10 cellular contexts compared by ENCODE assay signal in the genomic region with DNA sequence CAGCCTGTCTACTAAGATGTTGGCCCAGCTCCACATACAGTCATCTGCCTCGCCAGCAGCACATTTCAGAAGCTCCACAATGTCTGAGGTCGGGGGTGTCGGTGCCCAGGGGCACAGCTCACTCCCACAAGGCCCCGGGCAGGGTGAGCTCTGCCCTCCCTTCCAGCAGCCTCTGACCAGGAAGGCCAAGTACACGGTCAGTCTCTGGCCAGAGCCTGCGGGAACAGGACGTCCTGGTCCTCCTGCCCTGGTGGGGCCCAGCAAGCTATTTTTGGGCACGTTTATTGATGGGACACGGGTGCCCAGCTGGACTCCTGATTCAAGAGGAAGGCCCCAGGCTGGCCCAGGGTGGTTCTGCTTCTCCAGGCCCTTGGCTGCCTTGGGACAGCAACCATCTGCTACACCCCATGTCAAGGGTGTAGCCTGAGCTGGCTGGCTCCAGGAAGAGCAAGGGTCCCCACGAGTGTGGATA.
DNase-seq lines count a peak whose midpoint lies in the region; ATAC-seq, FAIRE-seq and TF ChIP-seq lines count a peak whose summit lies in the region.
"Had no signal": no experiment of that assay in that cellular context is flagged by ENCODE, and none has a peak within 500 bp of the region (broad histone marks: within the 10 kb centered on the region; RNA-seq: fewer than 3 reads in every experiment).

No MANE protein-coding gene starts in this region.

- no peaks in the 10 kb centered on the region for H3K79me2 ChIP-seq in HepG2 (ENCODE audit: insufficient read depth, low read length)

- H3K36me3 ChIP-seq in HepG2 (replicated peaks in 1 of 2; ENCODE audit: control insufficient read depth in 1 of 2, insufficient read depth in 2 of 2, low read length in 2 of 2), result no peaks in the 10 kb centered on the region

- no peak for FAIRE-seq in HepG2 (lab: Jason Lieb, UNC)
- FAIRE-seq: bronchial epithelial cell had no signal

- no peak overlapping the region for H2AFZ ChIP-seq in HepG2 (ENCODE audit: low read length)

- no peak for TF ChIP-seq RAD21 in HepG2 (CRISPR knock-in tag; IDR thresholded peaks at IDR 0.05)

- CTCF ChIA-PET in HepG2 (lab: Yijun Ruan, JAX; ENCODE audit: low intra/inter-chr PET ratio, low total read pairs), result no interaction called here

- TF ChIP-seq CTCF in HFFc6 (IDR thresholded peaks at IDR 0.05), result no peak
- TF ChIP-seq CTCF in HepG2 (CRISPR knock-in tag; IDR thresholded peaks at IDR 0.05), result no peak
- TF ChIP-seq CTCF in type B pancreatic cell (conservative IDR thresholded peaks at IDR 0.05), result no peak

- no peak for TF ChIP-seq EP300 in HepG2 (IDR thresholded peaks at IDR 0.05; ENCODE audit: low read depth in 2 of 2, low read length in 2 of 2)
- TF ChIP-seq EP300 in HepG2 (CRISPR knock-in tag; IDR thresholded peaks at IDR 0.05; ENCODE audit: borderline replicate concordance), result no peak

- intact Hi-C loops in HepG2 (cut with micrococcal nuclease; ENCODE audit: unreplicated experiment), result loop anchor here (5.0 kb wide), 1 partner anchor 203 kb away; the partner anchor contains the start of gene CEBPB

- no peaks in the 10 kb centered on the region for H3K9me3 ChIP-seq in HepG2 (ENCODE audit: low read length)

- H3K4me3 Mint-ChIP-seq in HFFc6, result no peak overlapping the region
- H3K4me3 Mint-ChIP-seq in stimulated activated memory B cell treated with anti-CD40 and anti-IgM and Interleukin-4, amounts not matched to agents 10 μg/mL and 1 μg/mL and 100 μg/mL, for 72 hours, result no peak overlapping the region
- H3K4me3 Mint-ChIP-seq in type B pancreatic cell, result no peak overlapping the region
- H3K4me3 Mint-ChIP-seq: H9 had no signal

- H3K27me3 Mint-ChIP-seq in HFFc6 (ENCODE audit: insufficient read depth), result no peaks in the 10 kb centered on the region; the same call in 1 of the 2 replicates
- H3K27me3 Mint-ChIP-seq in stimulated activated memory B cell treated with anti-CD40 and anti-IgM and Interleukin-4, amounts not matched to agents 10 μg/mL and 1 μg/mL and 100 μg/mL, for 72 hours, result peaks cover 17% of the 10 kb centered on the region
- H3K27me3 Mint-ChIP-seq in type B pancreatic cell, result no peaks in the 10 kb centered on the region

- H3K4me1 ChIP-seq in HepG2 (ENCODE audit: insufficient read depth, low read length), result peaks cover 95% of the 10 kb centered on the region

- peak overlapping the region; percentile 23 for H3K27ac ChIP-seq in HepG2 (ENCODE audit: extremely low read length, insufficient read depth, low read length)

- no peak overlapping the region for H3K4me3 ChIP-seq in HepG2 (replicated peaks in 1 of 3; ENCODE audit: insufficient read depth in 1 of 3, low read depth in 2 of 3, low read length in 3 of 3)

- no peak overlapping the region for H3K4me2 ChIP-seq in HepG2 (ENCODE audit: low read depth, low read length)

- H3K27ac Mint-ChIP-seq in HFFc6 (no peak overlapping the region), type B pancreatic cell (no peak overlapping the region)
- peak overlapping the region; percentile 28 for H3K27ac Mint-ChIP-seq in stimulated activated memory B cell treated with anti-CD40 and anti-IgM and Interleukin-4, amounts not matched to agents 10 μg/mL and 1 μg/mL and 100 μg/mL, for 72 hours
- H3K27ac Mint-ChIP-seq: H9 had no signal

- H4K20me1 ChIP-seq in HepG2 (ENCODE audit: insufficient read depth, low read length), result no peaks in the 10 kb centered on the region

- H3K4me1 Mint-ChIP-seq in HFFc6 (ENCODE audit: low read depth), result peaks cover 31% of the 10 kb centered on the region
- H3K4me1 Mint-ChIP-seq in stimulated activated memory B cell treated with anti-CD40 and anti-IgM and Interleukin-4, amounts not matched to agents 10 μg/mL and 1 μg/mL and 100 μg/mL, for 72 hours, result peaks cover 22% of the 10 kb centered on the region
- peaks cover 16% of the 10 kb centered on the region for H3K4me1 Mint-ChIP-seq in type B pancreatic cell (ENCODE audit: unreplicated experiment)

- TF ChIP-seq POLR2A in HepG2 (IDR thresholded peaks at IDR 0.05; ENCODE audit: insufficient read depth in 1 of 2, low read depth in 2 of 2, low read length in 2 of 2), result no peak

- in situ Hi-C loops in HepG2 (cut with HindIII; ENCODE audit: extremely low pct_ligation_motif_present, low pct_unique_long_range_greater_than_20kb), result no loop called here

- DNase-seq in HFFc6, result peak; percentile 42
- DNase-seq in cortex of kidney (lab: John Stamatoyannopoulos, UW), result peak; percentile 50
- no peak for DNase-seq in HepG2 (ENCODE audit: low spot score)
- no peak for DNase-seq in NCI-H526 (lab: John Stamatoyannopoulos, UW)
- no peak for DNase-seq in UCSD-AML1 (lab: John Stamatoyannopoulos, UW; ENCODE audit: unreplicated experiment)
- DNase-seq in type B pancreatic cell (ENCODE audit: extremely low spot score, unreplicated experiment), result no peak
- DNase-seq: H9 had no signal

- POLR2A ChIA-PET in HepG2 (lab: Yijun Ruan, JAX), result interaction anchor here (0.6 to 1.2 kb wide), 4 partner anchors 9 to 1392 kb away, joined by 3 to 4 read pairs (median 3); no protein-coding TSS in a partner anchor

- no TSS peak for BruUV-seq in HepG2 (replicated peaks; lab: Mats Ljungman, UMichigan)

- no peaks in the 10 kb centered on the region for H3K27me3 ChIP-seq in HepG2 (ENCODE audit: control insufficient read depth in 1 of 2, insufficient read depth in 2 of 2, low read length in 2 of 2)

- no peaks in the 10 kb centered on the region for H3K36me3 Mint-ChIP-seq in HFFc6 (ENCODE audit: low read depth)
- no peaks in the 10 kb centered on the region for H3K36me3 Mint-ChIP-seq in stimulated activated memory B cell treated with anti-CD40 and anti-IgM and Interleukin-4, amounts not matched to agents 10 μg/mL and 1 μg/mL and 100 μg/mL, for 72 hours
- H3K36me3 Mint-ChIP-seq in type B pancreatic cell, result no peaks in the 10 kb centered on the region

- H3K9me3 Mint-ChIP-seq in HFFc6 (no peaks in the 10 kb centered on the region), type B pancreatic cell (no peaks in the 10 kb centered on the region)
- H3K9me3 Mint-ChIP-seq in stimulated activated memory B cell treated with anti-CD40 and anti-IgM and Interleukin-4, amounts not matched to agents 10 μg/mL and 1 μg/mL and 100 μg/mL, for 72 hours, result no peaks in the 10 kb centered on the region
- H3K9me3 Mint-ChIP-seq: H9 had no signal

- WGBS in HepG2 (ENCODE audit: low lambda C conversion rate), result 79% methylated on average over 7 of the region's 10 CpGs

- H3K9ac ChIP-seq in HepG2 (ENCODE audit: insufficient read depth, low read depth, low read length), result no peak overlapping the region

- ATAC-seq in HepG2 (no peak), GM21367 (IDR thresholded peaks at IDR 0.05; ENCODE audit: unreplicated experiment) (no peak)
- no peak for ATAC-seq in stimulated activated memory B cell treated with anti-CD40 and anti-IgM and Interleukin-4, amounts not matched to agents 10 μg/mL and 1 μg/mL and 100 μg/mL, for 72 hours

TF ChIP-seq in HepG2, 621 proteins besides CTCF, POLR2A, EP300 and RAD21 (continues in another document):
- 0 out of 2 replicates have a peak, but pooled peaks have one; percentile 26 for TF ChIP-seq PHF21A (CRISPR knock-in tag; IDR thresholded peaks at IDR 0.05)
- TF ChIP-seq ZNF430 (CRISPR knock-in tag; IDR thresholded peaks at IDR 0.05), result no peak
- TF ChIP-seq BRD4 (CRISPR knock-in tag; IDR thresholded peaks at IDR 0.05), result 0 out of 2 replicates have a peak, but pooled peaks have one; percentile 28
- 0 out of 2 replicates have a peak, but pooled peaks have one; percentile 46 for TF ChIP-seq AKNA (CRISPR knock-in tag; IDR thresholded peaks at IDR 0.05; ENCODE audit: borderline replicate concordance)
- TF ChIP-seq BORCS8-MEF2B (CRISPR knock-in tag; IDR thresholded peaks at IDR 0.05), result 0 out of 2 replicates have a peak, but pooled peaks have one; percentile 60
- TF ChIP-seq ATAD3A (CRISPR knock-in tag; IDR thresholded peaks at IDR 0.05), result no peak

Comparison
In these comparisons a context has a peak if more than half of its experiments do, and no peak if none do; other contexts are left out.
1. DNase-seq: peak in HFFc6 (single experiment) and cortex of kidney (single experiment); none in HepG2 (single experiment), NCI-H526 (0 of 2), UCSD-AML1 (single experiment) and type B pancreatic cell (single experiment).